Comparison of ENCODE assay signal across 15 cellular contexts in the genomic region with DNA sequence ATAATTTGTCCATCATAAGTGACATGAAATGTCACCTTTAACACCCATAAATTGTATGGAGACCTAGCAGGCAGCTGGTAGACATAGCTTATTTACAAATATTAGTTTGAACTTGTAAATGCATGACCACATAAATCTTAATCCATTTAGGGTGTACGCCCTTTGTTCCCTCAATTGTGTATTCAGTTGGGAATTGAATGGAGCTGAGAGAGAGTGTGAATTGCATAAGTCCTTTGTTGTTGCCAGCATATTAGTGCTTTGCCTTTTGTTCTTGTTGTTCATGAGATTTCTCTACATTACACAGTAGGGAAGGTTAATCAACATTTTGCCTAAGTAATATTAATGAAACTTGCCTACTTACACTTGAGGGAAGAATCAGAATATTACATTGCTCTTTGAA.
DNase-seq lines count a peak whose midpoint lies in the region; ATAC-seq and TF ChIP-seq lines count a peak whose summit lies in the region.
"Had no signal": no experiment of that assay in that cellular context is flagged by ENCODE, and none has a peak within 500 bp of the region (broad histone marks: within the 10 kb centered on the region; RNA-seq: fewer than 3 reads in every experiment).

No MANE protein-coding gene starts in this region.

- H3K36me3 ChIP-seq in HUES48 (ENCODE audit: control insufficient read depth, insufficient read depth, low read length): no peaks in the 10 kb centered on the region
- H3K36me3 ChIP-seq: BLaER1 treated with 17β-estradiol and CSF1 and Interleukin-3, amounts not matched to agents 10 nM and 100 nM; MG63; thoracic aorta had no signal

- H3K4me1 ChIP-seq in HUES48 (ENCODE audit: control insufficient read depth, insufficient read depth, low read length): peaks cover 18% of the 10 kb centered on the region
- H3K4me1 ChIP-seq: BLaER1 treated with 17β-estradiol and CSF1 and Interleukin-3, amounts not matched to agents 10 nM and 100 nM had no signal

- H3K9me3 Mint-ChIP-seq in brain: no peaks in the 10 kb centered on the region

- no peak for TF ChIP-seq CTCF in brain (conservative IDR thresholded peaks at IDR 0.05)

- ATAC-seq in HG02678 (IDR thresholded peaks at IDR 0.05; ENCODE audit: unreplicated experiment): no peak
- ATAC-seq: heart left ventricle had no signal

- no peaks in the 10 kb centered on the region for H3K36me3 Mint-ChIP-seq in brain

- peak overlapping the region; percentile 10 for H3K27ac ChIP-seq in HUES48 (ENCODE audit: low read depth, low read length)
- H3K27ac ChIP-seq: BLaER1 treated with 17β-estradiol and CSF1 and Interleukin-3, amounts not matched to agents 10 nM and 100 nM; heart left ventricle; psoas muscle; thoracic aorta had no signal

- peaks cover 6% of the 10 kb centered on the region for H3K27me3 Mint-ChIP-seq in brain
- H3K27me3 Mint-ChIP-seq: central memory CD8-positive, alpha-beta T cell had no signal

- H3K4me3 Mint-ChIP-seq in brain: peak overlapping the region in 2 of 5 experiments; percentile 12 to 58
- H3K4me3 Mint-ChIP-seq: central memory CD8-positive, alpha-beta T cell had no signal

- peaks cover 45% of the 10 kb centered on the region for H3K4me1 Mint-ChIP-seq in brain
- H3K4me1 Mint-ChIP-seq: central memory CD8-positive, alpha-beta T cell had no signal

- no peaks in the 10 kb centered on the region for H3K27me3 ChIP-seq in HUES48 (ENCODE audit: control insufficient read depth, insufficient read depth, low read length)
- H3K27me3 ChIP-seq: BLaER1 treated with 17β-estradiol and CSF1 and Interleukin-3, amounts not matched to agents 10 nM and 100 nM; heart left ventricle; MG63 had no signal

- DNase-seq in NCI-H2081 treated with DMSO at 0.1 percent for 48 hours (lab: John Stamatoyannopoulos, UW) (peak; percentile 85), pons (ENCODE audit: low spot score) (peak; percentile 94), EL (no peak)
- DNase-seq in activated naive CD4-positive, alpha-beta T cell treated with Interleukin-2 at 50 U/mL for 16 hours: no peak
- DNase-seq: activated CD4-positive, alpha-beta T cell treated with anti-CD3 and anti-CD28 coated beads for 48 hours; heart left ventricle; MG63; psoas muscle; SIG-M5 had no signal

- no peak overlapping the region for H3K4me3 ChIP-seq in HUES48 (ENCODE audit: low read depth, low read length)
- H3K4me3 ChIP-seq: BLaER1 treated with 17β-estradiol and CSF1 and Interleukin-3, amounts not matched to agents 10 nM and 100 nM; heart left ventricle; MG63; psoas muscle; thoracic aorta had no signal

- peak overlapping the region in 4 of 5 experiments; percentile 37 to 85 (median 68) for H3K27ac Mint-ChIP-seq in brain

- H3K9ac ChIP-seq in HUES48 (ENCODE audit: low read depth, low read length): no peak overlapping the region
- H3K9ac ChIP-seq: BLaER1 treated with 17β-estradiol and CSF1 and Interleukin-3, amounts not matched to agents 10 nM and 100 nM had no signal

- no peaks in the 10 kb centered on the region for H3K9me3 ChIP-seq in HUES48 (ENCODE audit: control insufficient read depth, insufficient read depth, low read length)
- H3K9me3 ChIP-seq: BLaER1 treated with 17β-estradiol and CSF1 and Interleukin-3, amounts not matched to agents 10 nM and 100 nM; heart left ventricle; MG63; psoas muscle; thoracic aorta had no signal

Comparison
In these comparisons a context has a peak if more than half of its experiments do, and no peak if none do; other contexts are left out.
1. DNase-seq: peak in NCI-H2081 treated with DMSO at 0.1 percent for 48 hours (single experiment) and pons (single experiment); none in EL (single experiment) and activated naive CD4-positive, alpha-beta T cell treated with Interleukin-2 at 50 U/mL for 16 hours (single experiment).